1 cellular context compared by ENCODE assay signal in genomic region chr12:40711121-40711520, GRCh38.
TF ChIP-seq lines count a peak whose summit lies in the region.

No MANE protein-coding gene starts in this region.

TF ChIP-seq in GM12878, 131 proteins besides CTCF, POLR2A, EP300 and RAD21 (continued from another document):
- TF ChIP-seq SMAD5 (IDR thresholded peaks at IDR 0.05; ENCODE audit: low read depth) (no peak), GATAD2B (conservative IDR thresholded peaks at IDR 0.05; ENCODE audit: low read depth) (no peak), STAT3 (IDR thresholded peaks at IDR 0.05; ENCODE audit: low read depth, low read length) (no peak), RB1 (IDR thresholded peaks at IDR 0.05; ENCODE audit: borderline replicate concordance) (no peak), TAF1 (IDR thresholded peaks at IDR 0.05; ENCODE audit: borderline replicate concordance, low read depth, low read length) (no peak), IKZF1 (conservative IDR thresholded peaks at IDR 0.05) (no peak), CBX5 (IDR thresholded peaks at IDR 0.05; ENCODE audit: low read depth) (no peak), NFXL1 (IDR thresholded peaks at IDR 0.05; ENCODE audit: borderline replicate concordance) (no peak), YBX1 (IDR thresholded peaks at IDR 0.05) (no peak), DPF2 (IDR thresholded peaks at IDR 0.05) (no peak), CHD4 (IDR thresholded peaks at IDR 0.05) (no peak), ZNF24 (IDR thresholded peaks at IDR 0.05) (no peak), ZBED1 (IDR thresholded peaks at IDR 0.05; ENCODE audit: borderline replicate concordance) (no peak)
- TF ChIP-seq, protein P1, sequence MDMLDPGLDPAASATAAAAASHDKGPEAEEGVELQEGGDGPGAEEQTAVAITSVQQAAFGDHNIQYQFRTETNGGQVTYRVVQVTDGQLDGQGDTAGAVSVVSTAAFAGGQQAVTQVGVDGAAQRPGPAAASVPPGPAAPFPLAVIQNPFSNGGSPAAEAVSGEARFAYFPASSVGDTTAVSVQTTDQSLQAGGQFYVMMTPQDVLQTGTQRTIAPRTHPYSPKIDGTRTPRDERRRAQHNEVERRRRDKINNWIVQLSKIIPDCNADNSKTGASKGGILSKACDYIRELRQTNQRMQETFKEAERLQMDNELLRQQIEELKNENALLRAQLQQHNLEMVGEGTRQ (IDR thresholded peaks at IDR 0.05; ENCODE audit: borderline replicate concordance, low read depth, low read length) = no peak
- TF ChIP-seq, protein P2, sequence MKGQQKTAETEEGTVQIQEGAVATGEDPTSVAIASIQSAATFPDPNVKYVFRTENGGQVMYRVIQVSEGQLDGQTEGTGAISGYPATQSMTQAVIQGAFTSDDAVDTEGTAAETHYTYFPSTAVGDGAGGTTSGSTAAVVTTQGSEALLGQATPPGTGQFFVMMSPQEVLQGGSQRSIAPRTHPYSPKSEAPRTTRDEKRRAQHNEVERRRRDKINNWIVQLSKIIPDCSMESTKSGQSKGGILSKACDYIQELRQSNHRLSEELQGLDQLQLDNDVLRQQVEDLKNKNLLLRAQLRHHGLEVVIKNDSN (IDR thresholded peaks at IDR 0.05; ENCODE audit: borderline replicate concordance, extremely low read length, insufficient read depth, low read depth, low read length) = no peak
